In genomic region chr10:69348824-69349541, GRCh38 we compare ENCODE assay signal across 8 cellular contexts.
DNase-seq lines count a peak whose midpoint lies in the region; TF ChIP-seq lines count a peak whose summit lies in the region.

No MANE protein-coding gene starts in this region.

- H3K4me3 ChIP-seq in AG04450 (ENCODE audit: low read depth, low read length) (no peak overlapping the region), HL-60 (replicated peaks; ENCODE audit: insufficient read depth, low read length) (no peak overlapping the region), PC-9 (peak overlapping the region; percentile 14; the same call in 1 of the 2 replicates)

- no peaks in the 10 kb centered on the region for H3K27me3 Mint-ChIP-seq in nephron (ENCODE audit: low read depth)

- H3K27me3 ChIP-seq in AG04450 (ENCODE audit: control insufficient read depth, insufficient read depth, low read length), result no peaks in the 10 kb centered on the region
- no peaks in the 10 kb centered on the region for H3K27me3 ChIP-seq in HL-60 (ENCODE audit: insufficient read depth, poor library complexity, severe bottlenecking)
- H3K27me3 ChIP-seq in PC-9 (ENCODE audit: insufficient read depth, low read depth), result no peaks in the 10 kb centered on the region

- H3K9me2 ChIP-seq in PC-9 (ENCODE audit: insufficient read depth), result no peaks in the 10 kb centered on the region

- peak overlapping the region; percentile 68 for H3K4me2 ChIP-seq in PC-9

- no peaks in the 10 kb centered on the region for H3K9me3 Mint-ChIP-seq in nephron

- peaks cover 18% of the 10 kb centered on the region for H3K36me3 Mint-ChIP-seq in nephron (ENCODE audit: low read depth)

- TF ChIP-seq CTCF in AG04450 (IDR thresholded peaks at IDR 0.05; ENCODE audit: low read depth, low read length) (no peak), HL-60 (IDR thresholded peaks at IDR 0.05; ENCODE audit: insufficient read depth, low read length) (no peak), PC-9 (conservative IDR thresholded peaks at IDR 0.05) (no peak), nephron (IDR thresholded peaks at IDR 0.05; ENCODE audit: unreplicated experiment in 3 of 3) (no peak), GM13977 (IDR thresholded peaks at IDR 0.05; ENCODE audit: extremely low read depth, insufficient read depth, missing control alignments) (no peak)

- H3K27ac ChIP-seq in AG04450 (ENCODE audit: low read depth, low read length), result peak overlapping the region; percentile 82
- H3K27ac ChIP-seq in HL-60 (replicated peaks), result peak overlapping the region; percentile 69
- H3K27ac ChIP-seq in PC-9, result peak overlapping the region; percentile 89

- H3K4me1 ChIP-seq in PC-9 (replicated peaks; ENCODE audit: insufficient read depth), result peaks cover 79% of the 10 kb centered on the region

- peaks cover 61% of the 10 kb centered on the region for H3F3A ChIP-seq in PC-9 (ENCODE audit: insufficient read depth, low read depth)

- H4K20me1 ChIP-seq in PC-9 (ENCODE audit: insufficient read depth), result no peaks in the 10 kb centered on the region

- H3K4me3 Mint-ChIP-seq in nephron, result no peak overlapping the region

- H3K4me1 Mint-ChIP-seq in nephron, result peaks cover 19% of the 10 kb centered on the region

- H3K79me2 ChIP-seq in PC-9 (ENCODE audit: low read depth), result peaks cover 76% of the 10 kb centered on the region

- intact Hi-C loops in PC-9 (cut with micrococcal nuclease; ENCODE audit: unreplicated experiment), result loop anchor here (1.0 to 2.0 kb wide), 3 partner anchors 11 to 16 kb away; no protein-coding TSS in a partner anchor

- POLR2A ChIA-PET in AG04450 (lab: Yijun Ruan, JAX) (interaction anchor here (0.7 kb wide), 1 partner anchor 12 kb away, joined by 3 read pairs; no protein-coding TSS in a partner anchor), PC-9 (lab: Charles Lee; ENCODE audit: unreplicated experiment) (interaction anchor here (0.5 to 1.1 kb wide), 6 partner anchors 13 to 1492 kb away, joined by 3 to 9 read pairs (median 5); no protein-coding TSS in a partner anchor)

- BruUV-seq in PC-9 (replicated peaks; lab: Mats Ljungman, UMichigan), result TSS peak; percentile 95

- CTCF ChIA-PET in AG04450 (lab: Charles Lee), result interaction anchor here (1.2 to 1.8 kb wide), 2 partner anchors 16 to 110 kb away, joined by 4 to 6 read pairs; no protein-coding TSS in a partner anchor
- CTCF ChIA-PET in PC-9 (lab: Charles Lee), result interaction anchor here (0.7 to 1.0 kb wide), 2 partner anchors 13 to 16 kb away, joined by 3 to 4 read pairs; no protein-coding TSS in a partner anchor

- H3K9me3 ChIP-seq in AG04450 (ENCODE audit: control insufficient read depth, insufficient read depth, low read length), result no peaks in the 10 kb centered on the region
- no peaks in the 10 kb centered on the region for H3K9me3 ChIP-seq in PC-9 (ENCODE audit: insufficient read depth, low read depth)

- H2AFZ ChIP-seq in PC-9, result no peak overlapping the region; the same call in 1 of the 2 replicates

- peaks cover 7% of the 10 kb centered on the region; the same call in 1 of the 2 replicates for H3K36me3 ChIP-seq in PC-9 (ENCODE audit: low read depth)

- H3K27ac Mint-ChIP-seq in nephron, result peak overlapping the region; percentile 20 to 76 (median 46)

- DNase-seq in AG04450 (ENCODE audit: low read depth, low spot score) (peak; percentile 74), HL-60 (ENCODE audit: low read depth in 1 of 2, low spot score in 1 of 2) (peak; percentile 56 to 74), PC-9 (peak; percentile 88 to 98), dermis blood vessel endothelial cell (peak; percentile 71), islet precursor cell (no peak), RPMI8226 (no peak), GM13977 (ENCODE audit: low spot score) (no peak)

- in situ Hi-C loops in GM13977 (cut with MboI; ENCODE audit: low pct_unique_long_range_greater_than_20kb, low sequenced_read_pairs, unreplicated experiment), result no loop called here

Comparison
In these comparisons a context has a peak if more than half of its experiments do, and no peak if none do; other contexts are left out.
1. DNase-seq: peak in AG04450 (single experiment), HL-60 (2 of 2), PC-9 (2 of 2) and dermis blood vessel endothelial cell (single experiment); none in islet precursor cell (single experiment), RPMI8226 (single experiment) and GM13977 (single experiment).
2. Peak in every context shown above with its lines, with median percentiles within 50 percentile points of each other: H3K27ac ChIP-seq.